8 cellular contexts compared by ENCODE assay signal in genomic region chr3:10025205-10026083, GRCh38. TPM values are rescaled to one million over a fixed set of nuclear protein-coding genes. Genes with fewer than 3 reads are reported as not detected.
A peak's percentile ranks its signal among the peaks of the same experiment; 100 is the strongest.
DNase-seq lines count a peak whose midpoint lies in the region; ATAC-seq, FAIRE-seq and TF ChIP-seq lines count a peak whose summit lies in the region.

No MANE protein-coding gene starts in this region.

- H3K9me3 ChIP-seq in SK-N-SH (no peaks in the 10 kb centered on the region), kidney (ENCODE audit: control insufficient read depth in 1 of 2, low read length in 2 of 2) (no peaks in the 10 kb centered on the region)

- WGBS in SK-N-SH (ENCODE audit: low lambda C conversion rate): 20% methylated on average over 19 of the region's 19 CpGs

- H3K27me3 Mint-ChIP-seq in activated naive CD8-positive, alpha-beta T cell treated with anti-CD3 and anti-CD28 coated beads, Interleukin-2, amount 10 ng/mL, durations not matched to agents 7 days and 5 days: no peaks in the 10 kb centered on the region

- H3K4me1 Mint-ChIP-seq in activated naive CD8-positive, alpha-beta T cell treated with anti-CD3 and anti-CD28 coated beads, Interleukin-2, amount 10 ng/mL, durations not matched to agents 7 days and 5 days: peaks cover 30% of the 10 kb centered on the region

- TF ChIP-seq CTCF in SK-N-SH (IDR thresholded peaks at IDR 0.05): no peak
- no peak for TF ChIP-seq CTCF in kidney (IDR thresholded peaks at IDR 0.05; ENCODE audit: borderline replicate concordance, extremely low read depth, insufficient read depth)
- no peak for TF ChIP-seq CTCF in GM13976 (IDR thresholded peaks at IDR 0.05; ENCODE audit: borderline replicate concordance, control extremely low read depth, extremely low read depth, insufficient read depth, missing control alignments)

- H3K9me2 ChIP-seq in SK-N-SH: no peaks in the 10 kb centered on the region

- H3K4me3 ChIP-seq in SK-N-SH (ENCODE audit: low read depth in 2 of 2, low read length in 1 of 2) (peak overlapping the region; percentile 87 to 96), kidney (ENCODE audit: low read length in 2 of 2) (peak overlapping the region; percentile 90 to 95)

- peak overlapping the region; percentile 97 for H3K27ac Mint-ChIP-seq in activated naive CD8-positive, alpha-beta T cell treated with anti-CD3 and anti-CD28 coated beads, Interleukin-2, amount 10 ng/mL, durations not matched to agents 7 days and 5 days

- ATAC-seq in SK-N-SH treated with all-trans-retinoic acid at 6 μM for 48 hours: no peak
- ATAC-seq in activated naive CD8-positive, alpha-beta T cell treated with anti-CD3 and anti-CD28 coated beads, Interleukin-2, amount 10 ng/mL, durations not matched to agents 7 days and 5 days (ENCODE audit: low read depth): no peak

- CTCF ChIA-PET in SK-N-SH (lab: Yijun Ruan, JAX): interaction anchor here (0.7 to 1.1 kb wide), 3 partner anchors 18 to 197 kb away, joined by 3 read pairs; no protein-coding TSS in a partner anchor

- TF ChIP-seq EP300 in SK-N-SH (IDR thresholded peaks at IDR 0.05; ENCODE audit: borderline replicate concordance in 1 of 2, low read depth in 1 of 2, low read length in 1 of 2): no peak

- TF ChIP-seq RAD21 in SK-N-SH (IDR thresholded peaks at IDR 0.05; ENCODE audit: low read length): no peak

- peaks cover 11% of the 10 kb centered on the region for H3K36me3 Mint-ChIP-seq in activated naive CD8-positive, alpha-beta T cell treated with anti-CD3 and anti-CD28 coated beads, Interleukin-2, amount 10 ng/mL, durations not matched to agents 7 days and 5 days

- H3K36me3 ChIP-seq in SK-N-SH (replicated peaks in 1 of 2; ENCODE audit: control insufficient read depth in 1 of 2, insufficient read depth in 2 of 2, low read length in 1 of 2): peaks cover 4 to 16% of the 10 kb centered on the region in 2 experiments
- peaks cover 8 to 15% of the 10 kb centered on the region in 2 donors for H3K36me3 ChIP-seq in kidney (ENCODE audit: control insufficient read depth in 1 of 2, insufficient read depth in 2 of 2, low read length in 2 of 2)

- no peaks in the 10 kb centered on the region for H3K27me3 ChIP-seq in SK-N-SH (ENCODE audit: insufficient read depth)

- H3K4me2 ChIP-seq in SK-N-SH: peak overlapping the region; percentile 89

- H3K4me1 ChIP-seq in SK-N-SH (ENCODE audit: control insufficient read depth in 1 of 2, insufficient read depth in 2 of 2, low read depth in 1 of 2, low read length in 1 of 2): peaks cover 6 to 17% of the 10 kb centered on the region in 2 experiments; a peak in 3 of 4 replicates
- H3K4me1 ChIP-seq in kidney (ENCODE audit: control insufficient read depth in 1 of 2, insufficient read depth in 1 of 2, low read depth in 1 of 2, low read length in 2 of 2): peaks cover 3 to 9% of the 10 kb centered on the region in 2 donors

- H3K27ac ChIP-seq in SK-N-SH (ENCODE audit: low read depth in 2 of 2, low read length in 1 of 2) (peak overlapping the region; percentile 58 to 63; a peak in 3 of 4 replicates), kidney (ENCODE audit: low read depth in 2 of 2, low read length in 2 of 2) (peak overlapping the region in 1 of 2 donors; percentile 54), temporal lobe (ENCODE audit: low read depth, low read length) (peak overlapping the region; percentile 78)

- intact Hi-C loops in kidney (cut with DNase I): no loop called here

- in situ Hi-C loops in GM13976 (cut with MboI; ENCODE audit: low sequenced_read_pairs, unreplicated experiment): no loop called here

- no peak for FAIRE-seq in kidney (lab: Jason Lieb, UNC)

- POLR2A ChIA-PET in SK-N-SH (lab: Yijun Ruan, JAX): interaction anchor here (0.8 to 1.3 kb wide), 3 partner anchors 11 to 92 kb away, joined by 3 to 5 read pairs (median 4); partner anchors contain the start of gene CRELD1
- POLR2A ChIA-PET in activated naive CD8-positive, alpha-beta T cell treated with anti-CD3 and anti-CD28 coated beads, Interleukin-2, amount 10 ng/mL, durations not matched to agents 7 days and 5 days (lab: Charles Lee): interaction anchor here (0.6 to 1.3 kb wide), 7 partner anchors 48 to 222 kb away, joined by 3 to 6 read pairs (median 4); partner anchors contain the start of genes BRK1 and CRELD1

- peaks cover 54% of the 10 kb centered on the region for H3K79me2 ChIP-seq in SK-N-SH (ENCODE audit: insufficient read depth)

- H3K9ac ChIP-seq in SK-N-SH: peak overlapping the region; percentile 85
- H3K9ac ChIP-seq in kidney (ENCODE audit: low read length in 2 of 2): peak overlapping the region; percentile 78 to 82

- H3K9me3 Mint-ChIP-seq in activated naive CD8-positive, alpha-beta T cell treated with anti-CD3 and anti-CD28 coated beads, Interleukin-2, amount 10 ng/mL, durations not matched to agents 7 days and 5 days: no peaks in the 10 kb centered on the region

- peak overlapping the region; percentile 87 for H2AFZ ChIP-seq in SK-N-SH (ENCODE audit: low read depth)

- H4K20me1 ChIP-seq in SK-N-SH (ENCODE audit: insufficient read depth): no peaks in the 10 kb centered on the region

- DNase-seq in SK-N-SH: no peak
- DNase-seq in activated naive CD8-positive, alpha-beta T cell treated with anti-CD3 and anti-CD28 coated beads, Interleukin-2, amount 10 ng/mL, durations not matched to agents 7 days and 5 days: no peak
- DNase-seq in kidney: no peak
- no peak for DNase-seq in amniotic stem cell (lab: John Stamatoyannopoulos, UW)
- no peak for DNase-seq in occipital lobe (lab: John Stamatoyannopoulos, UW)
- no peak for DNase-seq in GM13976 (ENCODE audit: low spot score)

- H3K4me3 Mint-ChIP-seq in activated naive CD8-positive, alpha-beta T cell treated with anti-CD3 and anti-CD28 coated beads, Interleukin-2, amount 10 ng/mL, durations not matched to agents 7 days and 5 days: peak overlapping the region; percentile 94

- H3F3A ChIP-seq in SK-N-SH (replicated peaks; ENCODE audit: insufficient read depth): peaks cover 12% of the 10 kb centered on the region

TF ChIP-seq in SK-N-SH, 30 proteins besides CTCF, POLR2A, EP300 and RAD21 (continues in another document):
- TF ChIP-seq SIN3A (IDR thresholded peaks at IDR 0.05; ENCODE audit: borderline replicate concordance, low read depth, low read length): no peak
- TF ChIP-seq USF2 (IDR thresholded peaks at IDR 0.05; ENCODE audit: borderline replicate concordance, low read depth, low read length): no peak
- no peak for TF ChIP-seq FOXJ3 (CRISPR knock-in tag; IDR thresholded peaks at IDR 0.05)
- TF ChIP-seq MAX (IDR thresholded peaks at IDR 0.05; ENCODE audit: low read depth): no peak

TF ChIP-seq in SK-N-SH treated with all-trans-retinoic acid at 6 μM for 48 hours, 23 proteins besides CTCF, POLR2A, EP300 and RAD21:
- TF ChIP-seq PPARA (CRISPR knock-in tag; IDR thresholded peaks at IDR 0.05; ENCODE audit: borderline replicate concordance) (no peak), ZNF8 (CRISPR knock-in tag; IDR thresholded peaks at IDR 0.05) (no peak), PATZ1 (CRISPR knock-in tag; IDR thresholded peaks at IDR 0.05; ENCODE audit: borderline replicate concordance) (no peak), ZNF565 (CRISPR knock-in tag; conservative IDR thresholded peaks at IDR 0.05; ENCODE audit: low read depth) (no peak), GLIS3 (CRISPR knock-in tag; IDR thresholded peaks at IDR 0.05) (no peak), ESRRG (CRISPR knock-in tag; IDR thresholded peaks at IDR 0.05) (no peak), RARB (CRISPR knock-in tag; IDR thresholded peaks at IDR 0.05) (no peak), TCF4 (CRISPR knock-in tag; IDR thresholded peaks at IDR 0.05; ENCODE audit: borderline replicate concordance) (no peak)
TF ChIP-seq in SK-N-SH treated with all-trans-retinoic acid at 6 μM for 48 hours: peak in this region for 0.

RNA-seq across cellular contexts. Expression of gene FANCD2, which starts 0.8 kb away (rescaled TPM):
- 7.3 and 9.6 TPM in 2 replicates for polyA plus RNA-seq in SK-N-SH (2012; rRNA removed)
- 7.1 and 7.7 TPM in 2 replicates for polyA plus RNA-seq in SK-N-SH (2012; cell fraction: cytosol; rRNA removed)
- polyA plus RNA-seq in SK-N-SH (2012; cell fraction: nucleus; rRNA removed): 17.6 and 31.8 TPM in 2 replicates
- 10 to 100 TPM; 57.9 to 78.8 TPM for total RNA-seq in activated naive CD8-positive, alpha-beta T cell treated with anti-CD3 and anti-CD28 coated beads, Interleukin-2, amount 10 ng/mL, durations not matched to agents 7 days and 5 days
- total RNA-seq in kidney: 4.8 TPM
- polyA plus RNA-seq in kidney (ENCODE audit: insufficient read depth, low read depth, low replicate concordance): 0.86 TPM
- total RNA-seq in temporal lobe: 4.2 TPM
- total RNA-seq in occipital lobe: 5.6 TPM

RNA-seq across cellular contexts. Expression of gene EMC3, which starts 38.8 kb away (rescaled TPM):
- 113 and 123 TPM in 2 replicates for polyA plus RNA-seq in SK-N-SH (2012; rRNA removed)
- polyA plus RNA-seq in SK-N-SH (2012; cell fraction: cytosol; rRNA removed): 114 and 115 TPM in 2 replicates
- 41.4 and 85.1 TPM in 2 replicates for polyA plus RNA-seq in SK-N-SH (2012; cell fraction: nucleus; rRNA removed)
- 10 to 100 TPM; 42.0 to 49.8 TPM for total RNA-seq in activated naive CD8-positive, alpha-beta T cell treated with anti-CD3 and anti-CD28 coated beads, Interleukin-2, amount 10 ng/mL, durations not matched to agents 7 days and 5 days
- 63.5 TPM for total RNA-seq in kidney
- polyA plus RNA-seq in kidney (ENCODE audit: insufficient read depth, low read depth, low replicate concordance): 107 TPM
- total RNA-seq in temporal lobe: 28.3 TPM
- total RNA-seq in occipital lobe: 31.4 TPM
